In genomic region chr2:25131253-25131566, GRCh38 we compare ENCODE assay signal across 1 cellular context.
TF ChIP-seq lines count a peak whose summit lies in the region.

No MANE protein-coding gene starts in this region.

TF ChIP-seq in H1, 55 proteins besides CTCF, POLR2A, EP300 and RAD21:
- TF ChIP-seq GABPA (IDR thresholded peaks at IDR 0.05; ENCODE audit: borderline replicate concordance, insufficient read depth, low read length) (no peak), SRF (IDR thresholded peaks at IDR 0.05; ENCODE audit: low read depth, low read length) (no peak), TEAD4 (IDR thresholded peaks at IDR 0.05; ENCODE audit: low read depth, low read length) (no peak), ATF2 (IDR thresholded peaks at IDR 0.05; ENCODE audit: low read length) (no peak), SIRT6 (IDR thresholded peaks at IDR 0.05; ENCODE audit: low read length) (no peak), SIN3A (conservative IDR thresholded peaks at IDR 0.05 in 1 of 2, IDR thresholded peaks at IDR 0.05 in 1 of 2; ENCODE audit: low read depth in 1 of 2, low read length in 2 of 2) (no peak), JUND (IDR thresholded peaks at IDR 0.05; ENCODE audit: low read length) (no peak), ASH2L (IDR thresholded peaks at IDR 0.05; ENCODE audit: low read length) (no peak), SP4 (IDR thresholded peaks at IDR 0.05; ENCODE audit: low read length) (no peak), SP2 (IDR thresholded peaks at IDR 0.05; ENCODE audit: low read length) (no peak), CBX8 (IDR thresholded peaks at IDR 0.05; ENCODE audit: borderline replicate concordance, low read depth, low read length) (no peak), EGR1 (IDR thresholded peaks at IDR 0.05; ENCODE audit: borderline replicate concordance, low read depth, low read length) (no peak), TAF7 (optimal IDR thresholded peaks at IDR 0.05; ENCODE audit: borderline replicate concordance, low read depth, low read length) (no peak), MAFK (IDR thresholded peaks at IDR 0.05; ENCODE audit: low read depth, low read length) (no peak), SAP30 (IDR thresholded peaks at IDR 0.05; ENCODE audit: insufficient read depth, insufficient replicate concordance, low read length) (no peak), CTBP2 (IDR thresholded peaks at IDR 0.05; ENCODE audit: borderline replicate concordance, insufficient read depth, insufficient read length, low read length) (no peak), GTF2F1 (IDR thresholded peaks at IDR 0.05; ENCODE audit: borderline replicate concordance, low read depth, low read length) (no peak)
